Comparison of ENCODE assay signal across 8 cellular contexts in the genomic region with DNA sequence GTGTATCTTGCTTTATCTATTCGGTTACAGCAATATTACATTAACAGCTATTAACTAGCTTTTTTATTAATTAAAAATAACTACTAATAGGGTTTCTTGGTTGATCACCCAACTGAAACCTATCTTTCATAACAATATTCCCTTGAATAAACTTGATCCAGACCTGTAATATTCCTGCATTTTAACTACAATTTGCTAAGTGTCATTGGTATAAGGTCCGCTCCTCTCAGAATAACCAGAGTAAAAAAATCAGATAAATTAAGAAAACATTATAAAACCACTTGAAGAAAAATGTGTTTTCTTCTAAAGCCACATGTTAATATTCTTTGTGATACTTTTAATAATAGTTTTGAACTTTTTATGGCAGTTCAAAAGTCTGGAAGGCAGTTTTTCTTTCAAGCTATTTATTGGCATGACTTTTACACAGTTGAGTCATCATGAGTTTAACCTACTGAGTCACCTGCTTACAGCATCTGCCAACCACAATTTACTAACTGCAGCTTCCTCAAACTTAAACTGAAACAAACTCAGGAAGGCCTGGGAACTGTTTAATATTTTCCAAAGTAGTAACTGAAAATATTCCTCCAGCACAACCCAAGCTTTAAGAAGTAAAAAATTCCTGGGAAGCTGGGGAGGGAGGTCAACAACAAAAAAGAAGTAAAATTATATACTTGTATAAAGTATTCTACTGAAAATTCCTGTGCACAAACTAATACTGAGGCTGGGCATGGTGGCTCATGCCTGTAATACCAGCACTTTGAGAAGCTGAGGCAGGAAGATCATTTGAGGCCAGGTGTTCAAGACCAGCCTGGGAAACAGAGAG.
DNase-seq lines count a peak whose midpoint lies in the region; ATAC-seq and TF ChIP-seq lines count a peak whose summit lies in the region.

No MANE protein-coding gene starts in this region.

- H3K27ac ChIP-seq in mammary epithelial cell (ENCODE audit: insufficient read depth, low read depth, low read length) (peak overlapping the region; percentile 69), H9 (ENCODE audit: insufficient read length, low read depth, low read length) (no peak overlapping the region)

- no peak overlapping the region for H3K56ac ChIP-seq in H9 (ENCODE audit: insufficient read length, low read depth, low read length)

- no peak overlapping the region for H4K8ac ChIP-seq in H9 (replicated peaks; ENCODE audit: insufficient read length, low read depth, low read length)

- H2AFZ ChIP-seq in mammary epithelial cell (ENCODE audit: low read depth, low read length) (no peak overlapping the region), H9 (ENCODE audit: low read length) (no peak overlapping the region)

- BruUV-seq in mammary epithelial cell (replicated peaks; lab: Mats Ljungman, UMichigan) = no TSS peak

- no peak overlapping the region for H2BK12ac ChIP-seq in H9 (ENCODE audit: insufficient read length, low read depth, low read length)

- H3K18ac ChIP-seq in H9 (ENCODE audit: insufficient read length, low read depth, low read length) = no peak overlapping the region

- no peak overlapping the region for H3K9ac ChIP-seq in mammary epithelial cell (ENCODE audit: insufficient read depth, low read length)
- H3K9ac ChIP-seq in H9 (ENCODE audit: extremely low read depth, insufficient read length, low read length) = no peak overlapping the region

- 97% methylated on average over 2 of the region's 2 CpGs for WGBS in mammary epithelial cell (ENCODE audit: low coverage, missing lambda C conversion rate)
- WGBS in H9 (ENCODE audit: extremely low coverage, insufficient read length, low lambda C conversion rate) = no CpG with 5 or more reads among the region's 2 CpGs

- H4K5ac ChIP-seq in H9 (ENCODE audit: insufficient read length, low read depth, low read length) = no peak overlapping the region

- H3K4me2 ChIP-seq in mammary epithelial cell (ENCODE audit: insufficient read depth, low read depth, low read length) (peak overlapping the region; percentile 60), H9 (ENCODE audit: insufficient read depth, insufficient read length, low read length) (no peak overlapping the region)

- H3K4me3 ChIP-seq in mammary epithelial cell (replicated peaks in 1 of 3; ENCODE audit: insufficient read depth in 1 of 3, low read depth in 2 of 3, low read length in 3 of 3) = peak overlapping the region in 1 of 3 experiments; percentile 10
- H3K4me3 ChIP-seq in mucosa of descending colon = no peak overlapping the region

- peak; percentile 25 for DNase-seq in stimulated activated CD4-positive, alpha-beta T cell treated with anti-CD3 and anti-CD28 coated beads, Interleukin-15, amount 100 ng/mL, for 24 hours
- no peak for DNase-seq in stimulated activated CD4-positive, alpha-beta T cell treated with anti-CD3 and anti-CD28 coated beads, Interleukin-2, amount 100 ng/mL, for 48 hours
- DNase-seq in NOMO-1 (lab: John Stamatoyannopoulos, UW; ENCODE audit: unreplicated experiment in 2 of 2) (peak; percentile 59 to 96), mammary epithelial cell (peak; percentile 85), mucosa of descending colon (peak in 1 of 3 donors; percentile 52), H9 (no peak)
- DNase-seq in stimulated activated CD4-positive, alpha-beta T cell treated with anti-CD3 and anti-CD28 coated beads, Interleukin-4, amount 100 ng/mL, for 24 hours = no peak

- H2BK20ac ChIP-seq in H9 (ENCODE audit: low read depth, low read length, poor library complexity, severe bottlenecking) = no peak overlapping the region

- dilution Hi-C loops in mammary epithelial cell (cut with HindIII; ENCODE audit: low sequenced_read_pairs) = no loop called here

- H3K9me3 ChIP-seq in mammary epithelial cell (replicated peaks; ENCODE audit: insufficient read depth, low read length) (no peaks in the 10 kb centered on the region), mucosa of descending colon (no peaks in the 10 kb centered on the region), H9 (ENCODE audit: control insufficient read depth, low read depth, low read length) (no peaks in the 10 kb centered on the region)

- H3K79me1 ChIP-seq in H9 (ENCODE audit: insufficient read depth, low read depth, low read length, poor library complexity, severe bottlenecking) = peaks cover 4% of the 10 kb centered on the region

- H3K27me3 ChIP-seq in mammary epithelial cell (ENCODE audit: insufficient read depth, low read length) (no peaks in the 10 kb centered on the region), H9 (ENCODE audit: insufficient read depth, low read length) (no peaks in the 10 kb centered on the region)

- H4K20me1 ChIP-seq in mammary epithelial cell (ENCODE audit: insufficient read depth, low read length) = peaks cover 2% of the 10 kb centered on the region
- no peaks in the 10 kb centered on the region for H4K20me1 ChIP-seq in H9 (ENCODE audit: control insufficient read depth, insufficient read depth, insufficient read length)

- no peak overlapping the region for H2BK15ac ChIP-seq in H9 (ENCODE audit: low read depth, low read length)

- no peak overlapping the region for H2AK5ac ChIP-seq in H9 (ENCODE audit: insufficient read length, low read length)

- no peak overlapping the region for H2BK120ac ChIP-seq in H9 (ENCODE audit: low read depth, low read length, poor library complexity, severe bottlenecking)

- no peaks in the 10 kb centered on the region for H3K9me3 Mint-ChIP-seq in H9

- no peak overlapping the region for H3K27ac Mint-ChIP-seq in H9

- no peak overlapping the region for H4K91ac ChIP-seq in H9 (ENCODE audit: insufficient read length, low read depth, low read length)

- H3K4me3 Mint-ChIP-seq in H9 = no peak overlapping the region

- no peaks in the 10 kb centered on the region for H3K27me3 Mint-ChIP-seq in H9 (ENCODE audit: low read depth)

- in situ Hi-C loops in mammary epithelial cell (cut with MboI; ENCODE audit: low sequenced_read_pairs in 2 of 2) = no loop called here

- CTCF ChIA-PET in mammary epithelial cell (lab: Charles Lee; ENCODE audit: low non-redundant PET) = no interaction called here

- no peak for TF ChIP-seq CTCF in mammary epithelial cell (conservative IDR thresholded peaks at IDR 0.05 in 1 of 2, IDR thresholded peaks at IDR 0.05 in 1 of 2; ENCODE audit: extremely low read depth in 1 of 2, insufficient read depth in 1 of 2, low read depth in 1 of 2, low read length in 2 of 2)
- no peak for TF ChIP-seq CTCF in mucosa of descending colon (IDR thresholded peaks at IDR 0.05)
- no peak for TF ChIP-seq CTCF in H9 (conservative IDR thresholded peaks at IDR 0.05)

- no peak overlapping the region for H3T11ph ChIP-seq in H9 (ENCODE audit: low read length)

- intact Hi-C loops in mammary epithelial cell (cut with micrococcal nuclease) = no loop called here
- intact Hi-C loops in mucosa of descending colon (cut with DNase I, micrococcal nuclease) = no loop called here

- peaks cover 77% of the 10 kb centered on the region for H3K79me2 ChIP-seq in mammary epithelial cell (ENCODE audit: insufficient read depth, low read length)
- peaks cover 57% of the 10 kb centered on the region for H3K79me2 ChIP-seq in H9 (ENCODE audit: insufficient read depth, low read length)

- H3K36me3 ChIP-seq in mammary epithelial cell (ENCODE audit: insufficient read depth, low read length) (no peaks in the 10 kb centered on the region), mucosa of descending colon (ENCODE audit: low read depth) (no peaks in the 10 kb centered on the region)

- H2BK5ac ChIP-seq in H9 (ENCODE audit: insufficient read length, low read length) = no peak overlapping the region

- H3K23me2 ChIP-seq in H9 (ENCODE audit: insufficient read length, low read depth, low read length, poor library complexity, severe bottlenecking) = no peaks in the 10 kb centered on the region

- ATAC-seq in HG02884 (IDR thresholded peaks at IDR 0.05; ENCODE audit: unreplicated experiment) (peak; percentile 93), mucosa of descending colon (peak; percentile 94)

- H3K36me3 Mint-ChIP-seq in H9 (ENCODE audit: insufficient read depth in 1 of 3, low read depth in 3 of 3) = peaks cover 0 to 9% (median 7%) of the 10 kb centered on the region in 3 experiments; a peak in 4 of 7 replicates

- H3K23ac ChIP-seq in H9 (ENCODE audit: insufficient read length, low read depth, low read length) = no peak overlapping the region

- H3K4me1 Mint-ChIP-seq in H9 = peaks cover 28 to 29% of the 10 kb centered on the region in 2 experiments

- H3K4me1 ChIP-seq in mammary epithelial cell (ENCODE audit: insufficient read depth, low read length) = peaks cover 19% of the 10 kb centered on the region
- peaks cover 26% of the 10 kb centered on the region for H3K4me1 ChIP-seq in mucosa of descending colon (ENCODE audit: low read depth)
- no peaks in the 10 kb centered on the region for H3K4me1 ChIP-seq in H9 (ENCODE audit: insufficient read depth, low read length)

- no peak overlapping the region for H3K14ac ChIP-seq in H9 (ENCODE audit: insufficient read depth, low read length)

- H3K4ac ChIP-seq in H9 (ENCODE audit: low read depth, low read length) = no peak overlapping the region

Comparison
In these comparisons a context has a peak if more than half of its experiments do, and no peak if none do; other contexts are left out.
1. DNase-seq: peak in stimulated activated CD4-positive, alpha-beta T cell treated with anti-CD3 and anti-CD28 coated beads, Interleukin-15, amount 100 ng/mL, for 24 hours (single experiment), NOMO-1 (2 of 2) and mammary epithelial cell (single experiment); none in stimulated activated CD4-positive, alpha-beta T cell treated with anti-CD3 and anti-CD28 coated beads, Interleukin-2, amount 100 ng/mL, for 48 hours (0 of 2), H9 (single experiment) and stimulated activated CD4-positive, alpha-beta T cell treated with anti-CD3 and anti-CD28 coated beads, Interleukin-4, amount 100 ng/mL, for 24 hours (single experiment).